Comparison of ENCODE assay signal across 15 cellular contexts in the genomic region with DNA sequence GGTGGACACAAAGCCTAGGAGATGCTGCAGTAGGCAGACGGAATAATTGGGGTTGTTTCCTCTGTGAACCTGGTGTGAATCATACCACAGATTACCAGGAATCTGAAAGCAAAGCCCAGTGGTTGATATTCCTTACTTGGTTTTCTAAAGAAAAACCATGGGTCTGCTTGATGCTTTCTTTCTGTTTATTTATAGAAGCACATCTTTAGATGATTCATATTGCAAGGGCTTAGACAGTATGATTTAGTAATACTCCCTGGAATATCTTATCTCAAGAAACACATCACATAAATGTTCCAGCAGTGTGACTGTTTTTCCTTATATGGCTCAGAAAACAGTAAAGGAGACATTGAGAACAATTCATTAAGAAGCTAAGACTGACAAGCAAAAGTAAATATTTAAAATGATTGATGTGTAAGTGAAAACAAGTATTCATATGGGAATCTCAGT.
DNase-seq lines count a peak whose midpoint lies in the region; ATAC-seq and TF ChIP-seq lines count a peak whose summit lies in the region.
"Had no signal": no experiment of that assay in that cellular context is flagged by ENCODE, and none has a peak within 500 bp of the region (broad histone marks: within the 10 kb centered on the region; RNA-seq: fewer than 3 reads in every experiment).

No MANE protein-coding gene starts in this region.

- H3K79me1 ChIP-seq in mesendoderm (ENCODE audit: low read length), result no peaks in the 10 kb centered on the region

- no peak overlapping the region for H2AK5ac ChIP-seq in mesendoderm (ENCODE audit: low read length)

- WGBS in mesendoderm (ENCODE audit: extremely low coverage, insufficient coverage, low lambda C conversion rate), result no CpG with 5 or more reads among the region's 1 CpG

- DNase-seq in HT1080 (ENCODE audit: low read depth) (peak; percentile 45), brain microvascular endothelial cell (peak; percentile 86), left ventricle myocardium inferior (no peak), mesendoderm (no peak)
- no peak for DNase-seq in activated CD4-positive, alpha-beta T cell treated with anti-CD3 and anti-CD28 coated beads for 4 hours
- DNase-seq in effector memory CD8-positive, alpha-beta T cell, result no peak
- DNase-seq: activated CD4-positive, alpha-beta T cell treated with anti-CD3 and anti-CD28 coated beads for 36 hours; activated gamma-delta T cell; H9; Kasumi-1; NCI-H446 had no signal

- no peak overlapping the region for H2BK5ac ChIP-seq in mesendoderm (ENCODE audit: low read length)

- no peak overlapping the region for H3K4me2 ChIP-seq in mesendoderm (ENCODE audit: low read length)

- H3K23ac ChIP-seq in mesendoderm (ENCODE audit: low read length), result no peak overlapping the region

- H4K5ac ChIP-seq in mesendoderm (ENCODE audit: low read length), result no peak overlapping the region

- H3K4ac ChIP-seq in mesendoderm (ENCODE audit: low read depth, low read length), result no peak overlapping the region

- no peak overlapping the region for H2BK120ac ChIP-seq in mesendoderm (ENCODE audit: low read depth, low read length)

- no peaks in the 10 kb centered on the region for H3K27me3 ChIP-seq in brain microvascular endothelial cell (replicated peaks)
- no peaks in the 10 kb centered on the region for H3K27me3 ChIP-seq in left ventricle myocardium inferior (ENCODE audit: low read depth)
- H3K27me3 ChIP-seq in skeletal muscle tissue (ENCODE audit: control insufficient read depth in 3 of 3, insufficient read depth in 3 of 3, low read length in 3 of 3), result no peaks in the 10 kb centered on the region
- H3K27me3 ChIP-seq in mesendoderm (ENCODE audit: insufficient read depth, low read length, poor library complexity), result no peaks in the 10 kb centered on the region
- H3K27me3 ChIP-seq: neutrophil, SJSA1 had no signal

- H3K9ac ChIP-seq in skeletal muscle tissue (ENCODE audit: low read depth in 1 of 3, low read length in 3 of 3), result no peak overlapping the region
- no peak overlapping the region for H3K9ac ChIP-seq in mesendoderm (ENCODE audit: low read length)

- no peak for ATAC-seq in GM18505 (IDR thresholded peaks at IDR 0.05; ENCODE audit: unreplicated experiment)
- no peak for ATAC-seq in effector memory CD8-positive, alpha-beta T cell (replicated peaks)
- ATAC-seq: activated CD4-positive, alpha-beta T cell treated with anti-CD3 and anti-CD28 coated beads for 36 hours had no signal

- H3K4me1 Mint-ChIP-seq in effector memory CD8-positive, alpha-beta T cell (ENCODE audit: low read depth in 2 of 2), result no peaks in the 10 kb centered on the region
- H3K4me1 Mint-ChIP-seq: H9 had no signal

- TF ChIP-seq CTCF in brain microvascular endothelial cell (IDR thresholded peaks at IDR 0.05; ENCODE audit: low read depth, low read length, missing control alignments) (no peak), left ventricle myocardium inferior (IDR thresholded peaks at IDR 0.05; ENCODE audit: borderline replicate concordance) (no peak)

- no peak overlapping the region for H2BK15ac ChIP-seq in mesendoderm (replicated peaks; ENCODE audit: low read depth)

- no peak overlapping the region for H3K4me3 Mint-ChIP-seq in effector memory CD8-positive, alpha-beta T cell
- H3K4me3 Mint-ChIP-seq: activated CD4-positive, alpha-beta T cell treated with anti-CD3 and anti-CD28 coated beads for 36 hours; H9 had no signal

- H3K4me1 ChIP-seq in left ventricle myocardium inferior (peaks cover 37% of the 10 kb centered on the region), skeletal muscle tissue (ENCODE audit: control insufficient read depth in 3 of 3, insufficient read depth in 3 of 3, low read length in 3 of 3) (peaks cover 21 to 32% (median 29%) of the 10 kb centered on the region in 3 donors), mesendoderm (ENCODE audit: control insufficient read depth, low read depth, low read length) (no peaks in the 10 kb centered on the region)

- peaks cover 12 to 24% of the 10 kb centered on the region in 2 donors for H3K27me3 Mint-ChIP-seq in effector memory CD8-positive, alpha-beta T cell

- no peak overlapping the region for H3K56ac ChIP-seq in mesendoderm (ENCODE audit: low read length)

- no peak overlapping the region for H3K4me3 ChIP-seq in brain microvascular endothelial cell (ENCODE audit: low read depth, low read length)
- no peak overlapping the region for H3K4me3 ChIP-seq in left ventricle myocardium inferior
- peak overlapping the region in 1 of 3 donors; percentile 13 for H3K4me3 ChIP-seq in skeletal muscle tissue (ENCODE audit: low read length in 3 of 3)
- no peak overlapping the region for H3K4me3 ChIP-seq in mesendoderm (ENCODE audit: low read length)
- H3K4me3 ChIP-seq: SJSA1 had no signal

- H3K9me3 ChIP-seq in left ventricle myocardium inferior (replicated peaks) (no peaks in the 10 kb centered on the region), skeletal muscle tissue (ENCODE audit: control insufficient read depth in 3 of 3, low read length in 3 of 3) (no peaks in the 10 kb centered on the region)
- H3K9me3 ChIP-seq: neutrophil, SJSA1 had no signal

- H3K36me3 ChIP-seq in brain microvascular endothelial cell (replicated peaks), result no peaks in the 10 kb centered on the region
- H3K36me3 ChIP-seq in left ventricle myocardium inferior, result no peaks in the 10 kb centered on the region
- no peaks in the 10 kb centered on the region for H3K36me3 ChIP-seq in skeletal muscle tissue (ENCODE audit: control insufficient read depth in 3 of 3, insufficient read depth in 3 of 3, low read length in 3 of 3)
- no peaks in the 10 kb centered on the region for H3K36me3 ChIP-seq in mesendoderm (ENCODE audit: control insufficient read depth, insufficient read depth, low read length)
- H3K36me3 ChIP-seq: neutrophil, SJSA1 had no signal

- H3K36me3 Mint-ChIP-seq in effector memory CD8-positive, alpha-beta T cell (ENCODE audit: insufficient read depth), result peaks cover 3% of the 10 kb centered on the region

- H3K27ac ChIP-seq in brain microvascular endothelial cell (peak overlapping the region; percentile 83), left ventricle myocardium inferior (replicated peaks) (peak overlapping the region; percentile 38), skeletal muscle tissue (ENCODE audit: low read depth, low read length) (peak overlapping the region; percentile 61), mesendoderm (ENCODE audit: low read depth, low read length) (no peak overlapping the region)
- H3K27ac ChIP-seq: neutrophil, SJSA1 had no signal

- no peak overlapping the region for H3K18ac ChIP-seq in mesendoderm (ENCODE audit: low read length)

- TF ChIP-seq POLR2A in GM18505 (IDR thresholded peaks at IDR 0.05; ENCODE audit: borderline replicate concordance, extremely low read depth, insufficient read depth, insufficient read length), result no peak

- H3K27ac Mint-ChIP-seq in effector memory CD8-positive, alpha-beta T cell, result no peak overlapping the region
- H3K27ac Mint-ChIP-seq: activated CD4-positive, alpha-beta T cell treated with anti-CD3 and anti-CD28 coated beads for 36 hours; H9 had no signal

- no peaks in the 10 kb centered on the region for H3K79me2 ChIP-seq in mesendoderm (ENCODE audit: control insufficient read depth, insufficient read depth, low read length)

- no peak overlapping the region for H4K8ac ChIP-seq in mesendoderm (ENCODE audit: low read depth, low read length)

- H3K9me3 Mint-ChIP-seq in effector memory CD8-positive, alpha-beta T cell, result no peaks in the 10 kb centered on the region
- H3K9me3 Mint-ChIP-seq: H9 had no signal

- in situ Hi-C loops in brain microvascular endothelial cell (cut with HindIII; ENCODE audit: low pct_ligation_motif_present, low sequenced_read_pairs), result no loop called here

- intact Hi-C loops in left ventricle myocardium inferior (cut with micrococcal nuclease), result no loop called here

Comparison
In these comparisons a context has a peak if more than half of its experiments do, and no peak if none do; other contexts are left out.
1. DNase-seq: peak in HT1080 (single experiment) and brain microvascular endothelial cell (single experiment); none in left ventricle myocardium inferior (single experiment), mesendoderm (single experiment), activated CD4-positive, alpha-beta T cell treated with anti-CD3 and anti-CD28 coated beads for 4 hours (0 of 2) and effector memory CD8-positive, alpha-beta T cell (0 of 3).